ENCODE assay signal across 9 cellular contexts in genomic region chr21:31335957-31336738, GRCh38. TPM values are rescaled to one million over a fixed set of nuclear protein-coding genes. Genes with fewer than 3 reads are reported as not detected.
A peak's percentile ranks its signal among the peaks of the same experiment; 100 is the strongest.
DNase-seq lines count a peak whose midpoint lies in the region; ATAC-seq and TF ChIP-seq lines count a peak whose summit lies in the region.
"Had no signal": no experiment of that assay in that cellular context is flagged by ENCODE, and none has a peak within 500 bp of the region (broad histone marks: within the 10 kb centered on the region; RNA-seq: fewer than 3 reads in every experiment).

No MANE protein-coding gene starts in this region.

- peak; percentile 92 for ATAC-seq in stimulated activated naive CD8-positive, alpha-beta T cell treated with anti-CD3 and anti-CD28 coated beads, Interleukin-15, amount 100 ng/mL, for 72 hours

- peak overlapping the region; percentile 47 for H3K27ac Mint-ChIP-seq in activated naive CD4-positive, alpha-beta T cell treated with anti-CD3 and anti-CD28 coated beads for 36 hours
- no peak overlapping the region for H3K27ac Mint-ChIP-seq in activated naive CD4-positive, alpha-beta T cell treated with anti-CD3 and anti-CD28 coated beads, Interleukin-2, amount 10 ng/mL, durations not matched to agents 7 days and 5 days
- peak overlapping the region; percentile 26 for H3K27ac Mint-ChIP-seq in T-helper 1 cell treated with Interleukin-12 subunit alpha and Interleukin-12 subunit beta and Interleukin-4 antibody, amounts not matched to agents 30 μg/mL and 1 μg/mL, for 36 hours
- H3K27ac Mint-ChIP-seq in stimulated activated naive CD8-positive, alpha-beta T cell treated with anti-CD3 and anti-CD28 coated beads, Interleukin-15, amount 100 ng/mL, for 72 hours, result peak overlapping the region; percentile 23 to 77
- H3K27ac Mint-ChIP-seq in CD4-positive, alpha-beta memory T cell, result peak overlapping the region in 1 of 7 donors; percentile 29

- H3K4me1 Mint-ChIP-seq in activated naive CD4-positive, alpha-beta T cell treated with anti-CD3 and anti-CD28 coated beads for 36 hours (ENCODE audit: low read depth), result peaks cover 65% of the 10 kb centered on the region
- H3K4me1 Mint-ChIP-seq in activated naive CD4-positive, alpha-beta T cell treated with anti-CD3 and anti-CD28 coated beads, Interleukin-2, amount 10 ng/mL, durations not matched to agents 7 days and 5 days, result peaks cover 32% of the 10 kb centered on the region
- peaks cover 53% of the 10 kb centered on the region for H3K4me1 Mint-ChIP-seq in T-helper 1 cell treated with Interleukin-12 subunit alpha and Interleukin-12 subunit beta and Interleukin-4 antibody, amounts not matched to agents 30 μg/mL and 1 μg/mL, for 36 hours (ENCODE audit: low read depth)
- H3K4me1 Mint-ChIP-seq in stimulated activated naive CD8-positive, alpha-beta T cell treated with anti-CD3 and anti-CD28 coated beads, Interleukin-15, amount 100 ng/mL, for 72 hours, result peaks cover 78% of the 10 kb centered on the region
- H3K4me1 Mint-ChIP-seq in CD4-positive, alpha-beta memory T cell, result peaks cover 10 to 35% (median 23%) of the 10 kb centered on the region in 4 donors

- H3K36me3 ChIP-seq in CD4-positive, alpha-beta memory T cell (ENCODE audit: insufficient read depth, low read length), result no peaks in the 10 kb centered on the region

- CTCF ChIA-PET in activated naive CD4-positive, alpha-beta T cell treated with anti-CD3 and anti-CD28 coated beads for 36 hours (lab: Charles Lee), result interaction anchor here (0.7 to 1.1 kb wide), 3 partner anchors 9 to 181 kb away, joined by 3 read pairs; no protein-coding TSS in a partner anchor
- CTCF ChIA-PET in activated naive CD4-positive, alpha-beta T cell treated with anti-CD3 and anti-CD28 coated beads, Interleukin-2, amount 10 ng/mL, durations not matched to agents 7 days and 5 days (lab: Charles Lee), result interaction anchor here (0.6 kb wide), 1 partner anchor 26 kb away, joined by 4 read pairs; no protein-coding TSS in a partner anchor
- CTCF ChIA-PET in CD4-positive, alpha-beta memory T cell (lab: Charles Lee; ENCODE audit: partially characterized antibody), result no interaction called here

- peaks cover 5% of the 10 kb centered on the region for H3K4me1 ChIP-seq in CD4-positive, alpha-beta memory T cell (ENCODE audit: insufficient read depth, low read length)

- TF ChIP-seq CTCF in foreskin fibroblast (IDR thresholded peaks at IDR 0.05; ENCODE audit: low read depth, low read length), result no peak

- H3K9me3 ChIP-seq in CD4-positive, alpha-beta memory T cell (ENCODE audit: control insufficient read depth in 1 of 2, low read length in 2 of 2), result no peaks in the 10 kb centered on the region

- no peak overlapping the region for H3K27ac ChIP-seq in CD4-positive, alpha-beta memory T cell (ENCODE audit: low read depth, low read length)
- H3K27ac ChIP-seq: SK-N-MC had no signal

- no peak overlapping the region for H3K4me3 ChIP-seq in foreskin fibroblast (ENCODE audit: low read depth in 1 of 2, low read length in 2 of 2)
- H3K4me3 ChIP-seq in CD4-positive, alpha-beta memory T cell (ENCODE audit: low read length in 2 of 2), result no peak overlapping the region
- H3K4me3 ChIP-seq: SK-N-MC had no signal

- H3K27me3 Mint-ChIP-seq in activated naive CD4-positive, alpha-beta T cell treated with anti-CD3 and anti-CD28 coated beads for 36 hours (ENCODE audit: low read depth), result no peaks in the 10 kb centered on the region
- no peaks in the 10 kb centered on the region for H3K27me3 Mint-ChIP-seq in activated naive CD4-positive, alpha-beta T cell treated with anti-CD3 and anti-CD28 coated beads, Interleukin-2, amount 10 ng/mL, durations not matched to agents 7 days and 5 days
- peaks cover 6% of the 10 kb centered on the region for H3K27me3 Mint-ChIP-seq in T-helper 1 cell treated with Interleukin-12 subunit alpha and Interleukin-12 subunit beta and Interleukin-4 antibody, amounts not matched to agents 30 μg/mL and 1 μg/mL, for 36 hours (ENCODE audit: low read depth)
- H3K27me3 Mint-ChIP-seq in stimulated activated naive CD8-positive, alpha-beta T cell treated with anti-CD3 and anti-CD28 coated beads, Interleukin-15, amount 100 ng/mL, for 72 hours, result no peaks in the 10 kb centered on the region
- peaks cover 0 to 8% of the 10 kb centered on the region in 2 donors for H3K27me3 Mint-ChIP-seq in CD4-positive, alpha-beta memory T cell

- peaks cover 52% of the 10 kb centered on the region for H3K36me3 Mint-ChIP-seq in activated naive CD4-positive, alpha-beta T cell treated with anti-CD3 and anti-CD28 coated beads for 36 hours (ENCODE audit: low read depth)
- peaks cover 43% of the 10 kb centered on the region for H3K36me3 Mint-ChIP-seq in activated naive CD4-positive, alpha-beta T cell treated with anti-CD3 and anti-CD28 coated beads, Interleukin-2, amount 10 ng/mL, durations not matched to agents 7 days and 5 days
- H3K36me3 Mint-ChIP-seq in T-helper 1 cell treated with Interleukin-12 subunit alpha and Interleukin-12 subunit beta and Interleukin-4 antibody, amounts not matched to agents 30 μg/mL and 1 μg/mL, for 36 hours (ENCODE audit: low read depth), result peaks cover 78% of the 10 kb centered on the region
- H3K36me3 Mint-ChIP-seq in CD4-positive, alpha-beta memory T cell, result peaks cover 13 to 20% of the 10 kb centered on the region in 2 donors

- intact Hi-C loops in activated naive CD4-positive, alpha-beta T cell treated with anti-CD3 and anti-CD28 coated beads for 36 hours (cut with micrococcal nuclease), result loop anchor here (1.0 kb wide), 1 partner anchor 10 kb away; no protein-coding TSS in a partner anchor
- intact Hi-C loops in CD4-positive, alpha-beta memory T cell (cut with micrococcal nuclease), result no loop called here

- POLR2A ChIA-PET in CD4-positive, alpha-beta memory T cell (lab: Charles Lee; ENCODE audit: partially characterized antibody), result no interaction called here

- no peak overlapping the region for H3K4me3 Mint-ChIP-seq in activated naive CD4-positive, alpha-beta T cell treated with anti-CD3 and anti-CD28 coated beads for 36 hours
- H3K4me3 Mint-ChIP-seq in activated naive CD4-positive, alpha-beta T cell treated with anti-CD3 and anti-CD28 coated beads, Interleukin-2, amount 10 ng/mL, durations not matched to agents 7 days and 5 days, result no peak overlapping the region
- H3K4me3 Mint-ChIP-seq in T-helper 1 cell treated with Interleukin-12 subunit alpha and Interleukin-12 subunit beta and Interleukin-4 antibody, amounts not matched to agents 30 μg/mL and 1 μg/mL, for 36 hours, result no peak overlapping the region
- H3K4me3 Mint-ChIP-seq in stimulated activated naive CD8-positive, alpha-beta T cell treated with anti-CD3 and anti-CD28 coated beads, Interleukin-15, amount 100 ng/mL, for 72 hours, result peak overlapping the region; percentile 1 to 29
- no peak overlapping the region for H3K4me3 Mint-ChIP-seq in CD4-positive, alpha-beta memory T cell

- peak; percentile 72 for DNase-seq in activated naive CD4-positive, alpha-beta T cell treated with anti-CD3 and anti-CD28 coated beads for 36 hours
- no peak for DNase-seq in activated naive CD4-positive, alpha-beta T cell treated with anti-CD3 and anti-CD28 coated beads, Interleukin-2, amount 10 ng/mL, durations not matched to agents 7 days and 5 days
- DNase-seq in foreskin fibroblast (peak; percentile 71 to 86), NCI-H526 treated with DMSO at 0.1 percent for 48 hours (lab: John Stamatoyannopoulos, UW) (no peak), NCI-H1048 (lab: John Stamatoyannopoulos, UW) (no peak)
- DNase-seq in stimulated activated naive CD8-positive, alpha-beta T cell treated with anti-CD3 and anti-CD28 coated beads, Interleukin-15, amount 100 ng/mL, for 72 hours, result peak; percentile 21 to 41
- no peak for DNase-seq in CD4-positive, alpha-beta memory T cell

- peaks cover 3% of the 10 kb centered on the region for H3K9me3 Mint-ChIP-seq in activated naive CD4-positive, alpha-beta T cell treated with anti-CD3 and anti-CD28 coated beads for 36 hours
- H3K9me3 Mint-ChIP-seq in activated naive CD4-positive, alpha-beta T cell treated with anti-CD3 and anti-CD28 coated beads, Interleukin-2, amount 10 ng/mL, durations not matched to agents 7 days and 5 days, result no peaks in the 10 kb centered on the region
- H3K9me3 Mint-ChIP-seq in T-helper 1 cell treated with Interleukin-12 subunit alpha and Interleukin-12 subunit beta and Interleukin-4 antibody, amounts not matched to agents 30 μg/mL and 1 μg/mL, for 36 hours, result no peaks in the 10 kb centered on the region
- no peaks in the 10 kb centered on the region for H3K9me3 Mint-ChIP-seq in stimulated activated naive CD8-positive, alpha-beta T cell treated with anti-CD3 and anti-CD28 coated beads, Interleukin-15, amount 100 ng/mL, for 72 hours
- no peaks in the 10 kb centered on the region for H3K9me3 Mint-ChIP-seq in CD4-positive, alpha-beta memory T cell

- H3K27me3 ChIP-seq in CD4-positive, alpha-beta memory T cell (ENCODE audit: insufficient read depth, low read length), result no peaks in the 10 kb centered on the region

RNA-seq across cellular contexts. Expression of gene TIAM1, which starts 7.9 kb away (rescaled TPM):
- 10 to 100 TPM; 50.1 to 51.0 TPM for total RNA-seq in activated naive CD4-positive, alpha-beta T cell treated with anti-CD3 and anti-CD28 coated beads for 36 hours
- 100 to 1,000 TPM; 103 to 104 TPM for total RNA-seq in CD4-positive, alpha-beta memory T cell
- 10 to 100 TPM; 22.5 to 31.4 TPM for polyA plus RNA-seq in CD4-positive, alpha-beta memory T cell

Comparison
In these comparisons a context has a peak if more than half of its experiments do, and no peak if none do; other contexts are left out.
1. DNase-seq: peak in activated naive CD4-positive, alpha-beta T cell treated with anti-CD3 and anti-CD28 coated beads for 36 hours (single experiment), foreskin fibroblast (2 of 2) and stimulated activated naive CD8-positive, alpha-beta T cell treated with anti-CD3 and anti-CD28 coated beads, Interleukin-15, amount 100 ng/mL, for 72 hours (2 of 2); none in activated naive CD4-positive, alpha-beta T cell treated with anti-CD3 and anti-CD28 coated beads, Interleukin-2, amount 10 ng/mL, durations not matched to agents 7 days and 5 days (single experiment), NCI-H526 treated with DMSO at 0.1 percent for 48 hours (single experiment), CD4-positive, alpha-beta memory T cell (0 of 5) and NCI-H1048 (single experiment).
2. H3K4me3 Mint-ChIP-seq: peak in stimulated activated naive CD8-positive, alpha-beta T cell treated with anti-CD3 and anti-CD28 coated beads, Interleukin-15, amount 100 ng/mL, for 72 hours (2 of 2); none in activated naive CD4-positive, alpha-beta T cell treated with anti-CD3 and anti-CD28 coated beads for 36 hours (single experiment), activated naive CD4-positive, alpha-beta T cell treated with anti-CD3 and anti-CD28 coated beads, Interleukin-2, amount 10 ng/mL, durations not matched to agents 7 days and 5 days (single experiment), T-helper 1 cell treated with Interleukin-12 subunit alpha and Interleukin-12 subunit beta and Interleukin-4 antibody, amounts not matched to agents 30 μg/mL and 1 μg/mL, for 36 hours (single experiment) and CD4-positive, alpha-beta memory T cell (0 of 8).